In genomic region chr22:46262449-46263207, GRCh38 we compare ENCODE assay signal across 8 cellular contexts. TPM values are rescaled to one million over a fixed set of nuclear protein-coding genes. Genes with fewer than 3 reads are reported as not detected.
A peak's percentile ranks its signal among the peaks of the same experiment; 100 is the strongest.
DNase-seq lines count a peak whose midpoint lies in the region; ATAC-seq and TF ChIP-seq lines count a peak whose summit lies in the region.

No MANE protein-coding gene starts in this region.

- H3K56ac ChIP-seq in IMR-90 (ENCODE audit: extremely low read depth, insufficient read depth, low read length) = no peak overlapping the region

- H4K20me1 ChIP-seq in IMR-90 (ENCODE audit: insufficient read depth, low read length) = no peaks in the 10 kb centered on the region

- no peak overlapping the region for H2BK15ac ChIP-seq in IMR-90 (ENCODE audit: low read depth, low read length)

- H3K18ac ChIP-seq in IMR-90 (ENCODE audit: low read depth, low read length) = no peak overlapping the region

- no peak overlapping the region for H3K4me3 ChIP-seq in IMR-90 (ENCODE audit: insufficient read depth, low read depth, low read length)
- peak overlapping the region in 6 of 8 donors; percentile 4 to 64 (median 30) for H3K4me3 ChIP-seq in spleen

- intact Hi-C loops in IMR-90 (cut with micrococcal nuclease) = no loop called here
- intact Hi-C loops in spleen (cut with DNase I; ENCODE audit: low total_unique reads) = no loop called here

- no peak overlapping the region for H3K9ac ChIP-seq in IMR-90 (ENCODE audit: low read depth, low read length)

- in situ Hi-C loops in IMR-90 (cut with MboI; ENCODE audit: low sequenced_read_pairs) = no loop called here

- CTCF ChIA-PET in IMR-90 (lab: Yijun Ruan, JAX) = no interaction called here

- dilution Hi-C loops in IMR-90 (cut with HindIII; ENCODE audit: low sequenced_read_pairs, unreplicated experiment) = no loop called here

- H2AFZ ChIP-seq in IMR-90 (replicated peaks; ENCODE audit: low read length, poor library complexity) = peak overlapping the region; percentile 69

- H2BK120ac ChIP-seq in IMR-90 (ENCODE audit: low read depth, low read length) = no peak overlapping the region

- TF ChIP-seq RAD21 in IMR-90 (IDR thresholded peaks at IDR 0.05; ENCODE audit: low read length) = no peak

- H3K36me3 ChIP-seq in IMR-90 (ENCODE audit: control insufficient read depth, insufficient read depth, low read length) (no peaks in the 10 kb centered on the region), spleen (no peaks in the 10 kb centered on the region)

- no peak overlapping the region for H2BK20ac ChIP-seq in IMR-90 (ENCODE audit: low read depth, low read length)

- no peaks in the 10 kb centered on the region for H3K9me1 ChIP-seq in IMR-90 (ENCODE audit: insufficient read depth, low read length)

- TF ChIP-seq CTCF in IMR-90 (conservative IDR thresholded peaks at IDR 0.05; ENCODE audit: low read depth, low read length) (peak; percentile 29; the same call in 1 of the 2 replicates), spleen (IDR thresholded peaks at IDR 0.05 in 8 of 11, conservative IDR thresholded peaks at IDR 0.05 in 3 of 11) (peak; percentile 16 to 70 (median 36))

- H3K4ac ChIP-seq in IMR-90 (ENCODE audit: low read depth, low read length) = no peak overlapping the region

- H3K27ac ChIP-seq in IMR-90 (ENCODE audit: insufficient read depth, low read length) = no peak overlapping the region
- peak overlapping the region in 3 of 8 donors; percentile 17 to 77 (median 63) for H3K27ac ChIP-seq in spleen

- DNase-seq in IMR-90 (peak; percentile 35), astrocyte of the hippocampus (ENCODE audit: low read depth, low spot score) (peak; percentile 62), iPS DF 19.7 (ENCODE audit: low read depth, low spot score) (peak; percentile 63), spleen (peak; percentile 92), COLO829 (ENCODE audit: low spot score) (no peak), superior temporal gyrus (ENCODE audit: extremely low spot score) (no peak)

- H2AK9ac ChIP-seq in IMR-90 (replicated peaks; ENCODE audit: low read depth, low read length, poor library complexity) = peak overlapping the region; percentile 7

- H4K91ac ChIP-seq in IMR-90 (ENCODE audit: insufficient read depth, low read depth, low read length) = no peak overlapping the region

- H3K14ac ChIP-seq in IMR-90 (replicated peaks; ENCODE audit: low read depth, low read length) = no peak overlapping the region

- H3K9me3 ChIP-seq in IMR-90 (ENCODE audit: control insufficient read depth, insufficient read depth, low read length) = peaks cover 23% of the 10 kb centered on the region
- peaks cover 0 to 6% (median 0%) of the 10 kb centered on the region in 8 donors for H3K9me3 ChIP-seq in spleen

- peaks cover 32% of the 10 kb centered on the region for H3K27me3 ChIP-seq in IMR-90 (ENCODE audit: control insufficient read depth, insufficient read depth, low read length)
- peaks cover 0 to 42% (median 16%) of the 10 kb centered on the region in 7 donors for H3K27me3 ChIP-seq in spleen (replicated peaks in 1 of 7)

- ATAC-seq in IMR-90 (ENCODE audit: low read depth) = peak; percentile 35; the same call in 1 of the 2 replicates
- no peak for ATAC-seq in HG02938 (IDR thresholded peaks at IDR 0.05; ENCODE audit: unreplicated experiment)
- ATAC-seq in GM21360 (IDR thresholded peaks at IDR 0.05; ENCODE audit: unreplicated experiment) = no peak

- 14% methylated on average over 31 of the region's 107 CpGs; no CpG with 5 or more reads in 1 of the 2 experiments for WGBS in IMR-90 (ENCODE audit: extremely low coverage in 2 of 2, insufficient read length in 1 of 2), 2 experiments
- 12 to 27% (median 13%) methylated on average over 2 to 107 of the region's 107 CpGs for WGBS in spleen, 5 donors

- H4K5ac ChIP-seq in IMR-90 (ENCODE audit: low read depth, low read length) = no peak overlapping the region

- no peak overlapping the region for H3K23ac ChIP-seq in IMR-90 (ENCODE audit: low read depth, low read length)

- no peak overlapping the region for H2BK5ac ChIP-seq in IMR-90 (ENCODE audit: low read depth, low read length, poor library complexity, severe bottlenecking)

- BruUV-seq in IMR-90 (replicated peaks; lab: Mats Ljungman, UMichigan) = no TSS peak

- no peak for TF ChIP-seq POLR2A in IMR-90 (IDR thresholded peaks at IDR 0.05; ENCODE audit: low read depth, low read length)
- no peak for TF ChIP-seq POLR2A in spleen (IDR thresholded peaks at IDR 0.05)

- no peak overlapping the region for H2AK5ac ChIP-seq in IMR-90 (ENCODE audit: low read depth, low read length)

- POLR2A ChIA-PET in IMR-90 (lab: Charles Lee; ENCODE audit: unreplicated experiment) = no interaction called here

- no peak overlapping the region for H4K8ac ChIP-seq in IMR-90 (ENCODE audit: low read depth in 2 of 2, low read length in 2 of 2)

- H3K4me1 ChIP-seq in IMR-90 (ENCODE audit: control insufficient read depth, insufficient read depth, low read length) = no peaks in the 10 kb centered on the region
- H3K4me1 ChIP-seq in spleen = peaks cover 0 to 43% (median 11%) of the 10 kb centered on the region in 6 donors

- peaks cover 0 to 2% of the 10 kb centered on the region in 2 experiments; a peak in 1 of 4 replicates for H3K79me1 ChIP-seq in IMR-90 (ENCODE audit: low read depth in 1 of 2, low read length in 2 of 2)

- H3K4me2 ChIP-seq in IMR-90 (ENCODE audit: low read depth, low read length) = no peak overlapping the region

TF ChIP-seq in IMR-90, 13 proteins besides CTCF, POLR2A, EP300 and RAD21:
- no peak for TF ChIP-seq NFE2L2 (IDR thresholded peaks at IDR 0.05; ENCODE audit: low read depth, low read length)
- no peak for TF ChIP-seq MXI1 (IDR thresholded peaks at IDR 0.05; ENCODE audit: borderline replicate concordance, low read depth, low read length)
- no peak for TF ChIP-seq CEBPB (IDR thresholded peaks at IDR 0.05; ENCODE audit: low read depth, low read length)
- no peak for TF ChIP-seq FOS (IDR thresholded peaks at IDR 0.05; ENCODE audit: low read depth, low read length)
- no peak for TF ChIP-seq BHLHE40 (IDR thresholded peaks at IDR 0.05; ENCODE audit: low read depth, low read length)
- no peak for TF ChIP-seq CHD1 (IDR thresholded peaks at IDR 0.05; ENCODE audit: low read depth, low read length)
- TF ChIP-seq SMC3 (IDR thresholded peaks at IDR 0.05; ENCODE audit: low read depth, low read length) = no peak
- TF ChIP-seq ELK1 (IDR thresholded peaks at IDR 0.05; ENCODE audit: borderline replicate concordance, low read depth, low read length) = no peak
- TF ChIP-seq RCOR1 (IDR thresholded peaks at IDR 0.05; ENCODE audit: insufficient replicate concordance, low read length) = no peak
- TF ChIP-seq MAZ (IDR thresholded peaks at IDR 0.05; ENCODE audit: borderline replicate concordance, low read depth, low read length) = no peak
- TF ChIP-seq RFX5 (IDR thresholded peaks at IDR 0.05; ENCODE audit: low read depth, low read length) = no peak
- no peak for TF ChIP-seq USF2 (IDR thresholded peaks at IDR 0.05; ENCODE audit: low read depth, low read length)
- TF ChIP-seq MAFK (IDR thresholded peaks at IDR 0.05; ENCODE audit: low read depth, low read length) = no peak
TF ChIP-seq in IMR-90: peak in this region for 0.

RNA-seq across cellular contexts. Expression of gene PKDREJ, which starts 0.5 kb away (rescaled TPM):
- not detected in 2 replicates for total RNA-seq in IMR-90 (2012; rRNA removed)
- 0.02 TPM in 1 of 2 replicates, not detected in the other for polyA plus RNA-seq in IMR-90 (2012; rRNA removed)
- not detected in 2 replicates for polyA plus RNA-seq in IMR-90 (2012; cell fraction: cytosol; rRNA removed)
- polyA plus RNA-seq in IMR-90 (2012; cell fraction: nucleus; rRNA removed; ENCODE audit: low replicate concordance) = 0.02 TPM in 1 of 2 replicates, not detected in the other
- total RNA-seq in spleen = under 1 TPM in 1 of 7 donors, not detected in 6; 0.06 TPM
- under 1 TPM in 2 of 3 donors, not detected in 1; 0.02 TPM for polyA plus RNA-seq in spleen

RNA-seq across cellular contexts. Expression of gene TTC38, which starts 5.2 kb away (rescaled TPM):
- total RNA-seq in IMR-90 (2012; rRNA removed) (52.3 and 74.2 TPM in 2 replicates), spleen (10 to 100 TPM; 32.5 to 51.9 (median 34.7) TPM)
- polyA plus RNA-seq in IMR-90 (2012; rRNA removed) (43.0 and 43.6 TPM in 2 replicates), spleen (10 to 100 TPM; 13.8 to 21.4 (median 15.2) TPM)
- polyA plus RNA-seq in IMR-90 (2012; cell fraction: cytosol; rRNA removed) = 32.5 and 46.3 TPM in 2 replicates
- 61.7 and 68.8 TPM in 2 replicates for polyA plus RNA-seq in IMR-90 (2012; cell fraction: nucleus; rRNA removed; ENCODE audit: low replicate concordance)

RNA-seq across cellular contexts. Expression of gene CDPF1, which starts 12.5 kb away (rescaled TPM):
- total RNA-seq in IMR-90 (2012; rRNA removed) (8.9 and 11.5 TPM in 2 replicates), spleen (10 to 100 TPM in 2 of 7 donors, 1 to 10 TPM in 5; 7.7 to 12.7 (median 8.8) TPM)
- polyA plus RNA-seq in IMR-90 (2012; rRNA removed) (14.5 and 18.6 TPM in 2 replicates), spleen (10 to 100 TPM; 16.3 to 19.6 (median 18.4) TPM)
- polyA plus RNA-seq in IMR-90 (2012; cell fraction: cytosol; rRNA removed) = 14.2 and 21.5 TPM in 2 replicates
- 31.7 and 48.8 TPM in 2 replicates for polyA plus RNA-seq in IMR-90 (2012; cell fraction: nucleus; rRNA removed; ENCODE audit: low replicate concordance)

RNA-seq across cellular contexts. Expression of gene GTSE1, which starts 34.0 kb away (rescaled TPM):
- total RNA-seq in IMR-90 (2012; rRNA removed) (5.8 and 5.9 TPM in 2 replicates), spleen (1 to 10 TPM; 1.3 to 5.2 (median 3.2) TPM)
- polyA plus RNA-seq in IMR-90 (2012; rRNA removed) (15.6 and 17.1 TPM in 2 replicates), spleen (1 to 10 TPM; 1.3 to 4.9 (median 2.8) TPM)
- polyA plus RNA-seq in IMR-90 (2012; cell fraction: cytosol; rRNA removed) = 7.3 and 8.7 TPM in 2 replicates
- 25.4 and 35.2 TPM in 2 replicates for polyA plus RNA-seq in IMR-90 (2012; cell fraction: nucleus; rRNA removed; ENCODE audit: low replicate concordance)

Comparison
In these comparisons a context has a peak if more than half of its experiments do, and no peak if none do; other contexts are left out.
1. DNase-seq: peak in IMR-90 (single experiment), astrocyte of the hippocampus (single experiment), iPS DF 19.7 (single experiment) and spleen (single experiment); none in COLO829 (single experiment) and superior temporal gyrus (single experiment).